In the genomic region with DNA sequence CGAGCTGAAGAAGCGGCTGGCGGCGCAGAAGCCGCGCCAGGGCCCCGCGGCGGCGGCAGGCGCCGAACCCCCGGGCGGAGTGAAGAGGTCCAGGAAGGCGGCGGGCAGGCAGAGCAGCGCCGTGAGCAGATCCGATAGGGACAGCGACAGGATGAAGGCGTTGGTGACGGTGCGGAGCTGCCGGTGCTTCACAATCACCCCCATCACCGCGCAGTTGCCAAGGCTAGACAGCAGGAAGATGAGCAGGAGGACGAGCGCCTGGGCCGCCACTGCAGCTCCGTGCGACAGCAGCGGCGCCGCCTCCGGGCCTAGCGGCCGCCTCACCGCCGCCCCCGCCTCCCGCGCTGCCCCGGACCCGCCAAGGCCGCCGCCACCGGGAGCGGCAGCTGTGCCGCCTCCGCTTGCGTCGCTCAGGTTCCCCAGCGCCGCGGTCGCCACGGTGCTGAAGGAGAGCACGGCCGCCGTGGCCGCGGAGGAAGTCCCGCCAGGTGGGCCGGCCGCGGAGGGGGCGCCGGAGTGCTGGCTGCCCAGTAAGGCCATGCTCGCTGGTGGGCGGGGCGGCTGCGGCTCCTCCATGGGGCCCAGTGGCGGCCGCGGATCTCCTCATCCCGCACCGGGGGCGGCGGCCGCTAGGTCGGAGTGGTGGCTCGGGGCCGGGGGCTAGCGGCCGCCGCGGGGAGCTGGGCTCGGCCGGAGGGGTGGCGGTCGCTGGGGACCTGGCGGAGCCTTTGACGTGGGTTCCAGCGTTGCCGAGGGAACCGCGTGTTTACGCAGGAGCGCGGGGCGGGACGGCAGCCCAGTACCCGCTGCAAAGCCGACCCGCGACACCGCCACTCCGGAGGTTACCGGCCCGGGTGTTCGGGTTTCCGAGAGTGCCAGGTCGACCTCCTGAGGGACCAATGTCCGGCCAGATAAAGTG, we compare ENCODE assay signal across 8 cellular contexts. TPM values are rescaled to one million over a fixed set of nuclear protein-coding genes. Genes with fewer than 3 reads are reported as not detected.
DNase-seq lines count a peak whose midpoint lies in the region; ATAC-seq, FAIRE-seq and TF ChIP-seq lines count a peak whose summit lies in the region.

Gene GPR135, minus strand, starts transcription at position 730 of the 919 bp plus-strand sequence. Its CDS starts 154 bp downstream, at position 576.

- in situ Hi-C loops in GM12878 (cut with MboI) = no loop called here
- in situ Hi-C loops in gastrocnemius medialis (cut with MboI; ENCODE audit: low sequenced_read_pairs in 4 of 4) = no loop called here

- DNase-seq in C1 segment of cervical spinal cord (lab: John Stamatoyannopoulos, UW) = peak in 11 of 14 donors; percentile 31 to 79 (median 51)
- DNase-seq in T-helper 2 cell treated with Interferon-gamma antibody and Interleukin-4, amounts not matched to agents 5 μg/mL and 100 μg/mL, for 36 hours (ENCODE audit: low spot score) = peak; percentile 59
- DNase-seq in GM12878 (ENCODE audit: low read depth, low spot score) = no peak
- peak; percentile 20 to 36 for DNase-seq in gastrocnemius medialis
- no peak for DNase-seq in NK-92 treated with Interleukin-12 subunit alpha and Interleukin-12 subunit beta, amount 100 ng/mL, for 24 hours (lab: John Stamatoyannopoulos, UW)

- peaks cover 9% of the 10 kb centered on the region for H3K27me3 Mint-ChIP-seq in T-helper 2 cell treated with Interferon-gamma antibody and Interleukin-4, amounts not matched to agents 5 μg/mL and 100 μg/mL, for 36 hours (ENCODE audit: low read depth)

- no peaks in the 10 kb centered on the region for H3K27me3 ChIP-seq in GM12878 (replicated peaks in 1 of 2; ENCODE audit: control insufficient read depth in 2 of 2, insufficient read depth in 2 of 2, low read length in 1 of 2)
- H3K27me3 ChIP-seq in iPS-18a (ENCODE audit: control insufficient read depth, insufficient read depth, low read length) = peaks cover 26% of the 10 kb centered on the region
- H3K27me3 ChIP-seq in gastrocnemius medialis = no peaks in the 10 kb centered on the region

- no peaks in the 10 kb centered on the region for H3K9me3 Mint-ChIP-seq in T-helper 2 cell treated with Interferon-gamma antibody and Interleukin-4, amounts not matched to agents 5 μg/mL and 100 μg/mL, for 36 hours

- TF ChIP-seq EP300 in GM12878 (IDR thresholded peaks at IDR 0.05; ENCODE audit: borderline replicate concordance in 1 of 2, control insufficient read depth in 1 of 2, low read depth in 2 of 2, low read length in 2 of 2) = no peak

- H3K27ac ChIP-seq in GM12878 (ENCODE audit: control insufficient read depth, insufficient read depth) (no peak within 1 kb of the TSS), iPS-18a (ENCODE audit: low read length) (no peak within 1 kb of the TSS), gastrocnemius medialis (peak within 1 kb of the TSS; percentile 36 to 57 (median 55))

- H3K9me3 ChIP-seq in GM12878 (replicated peaks; ENCODE audit: control insufficient read depth, insufficient read depth, low read length) (no peaks in the 10 kb centered on the region), iPS-18a (ENCODE audit: control insufficient read depth, low read depth, low read length) (no peaks in the 10 kb centered on the region), gastrocnemius medialis (no peaks in the 10 kb centered on the region)

- no peaks in the 10 kb centered on the region for H4K20me1 ChIP-seq in GM12878 (ENCODE audit: control insufficient read depth, insufficient read depth)

- TF ChIP-seq CTCF in GM12878 (IDR thresholded peaks at IDR 0.05 in 2 of 3, conservative IDR thresholded peaks at IDR 0.05 in 1 of 3; ENCODE audit: control insufficient read depth in 2 of 3, extremely low read depth in 1 of 3, insufficient read depth in 1 of 3, low read depth in 3 of 3, low read length in 3 of 3) (no peak), gastrocnemius medialis (IDR thresholded peaks at IDR 0.05 in 4 of 5, conservative IDR thresholded peaks at IDR 0.05 in 1 of 5) (peak in 1 of 5 experiments; percentile 11)

- SMC1A ChIA-PET in GM12878 (lab: Charles Lee; ENCODE audit: uncharacterized antibody, unreplicated experiment) = interaction anchor here (1.4 kb wide), 1 partner anchor 16 kb away, joined by 3 read pairs; no protein-coding TSS in a partner anchor

- WGBS in GM12878 (ENCODE audit: insufficient coverage, insufficient replicate concordance, low lambda C conversion rate, missing lambda C conversion rate) = 2% methylated on average over 80 of the region's 114 CpGs

- intact Hi-C loops in GM12878 (cut with micrococcal nuclease; ENCODE audit: unreplicated experiment) (no loop called here), gastrocnemius medialis (cut with DNase I; ENCODE audit: low total_unique reads) (loop anchor here (2.0 kb wide), 1 partner anchor 18 kb away; no protein-coding TSS in a partner anchor)

- H3K4me3 Mint-ChIP-seq in T-helper 2 cell treated with Interferon-gamma antibody and Interleukin-4, amounts not matched to agents 5 μg/mL and 100 μg/mL, for 36 hours = peak within 1 kb of the TSS; percentile 85

- H3K79me2 ChIP-seq in GM12878 (ENCODE audit: control insufficient read depth, insufficient read depth, low read length) = no peaks in the 10 kb centered on the region

- H3K4me1 Mint-ChIP-seq in T-helper 2 cell treated with Interferon-gamma antibody and Interleukin-4, amounts not matched to agents 5 μg/mL and 100 μg/mL, for 36 hours (ENCODE audit: low read depth) = peaks cover 6% of the 10 kb centered on the region

- H3K36me3 ChIP-seq in GM12878 (ENCODE audit: control insufficient read depth in 2 of 2, insufficient read depth in 2 of 2, low read length in 1 of 2) = no peaks in the 10 kb centered on the region; a peak in 1 of 4 replicates
- no peaks in the 10 kb centered on the region for H3K36me3 ChIP-seq in iPS-18a (ENCODE audit: control insufficient read depth, low read depth, low read length)
- H3K36me3 ChIP-seq in gastrocnemius medialis = no peaks in the 10 kb centered on the region

- peak within 1 kb of the TSS; percentile 97 for H3K4me2 ChIP-seq in GM12878 (ENCODE audit: control insufficient read depth, insufficient read depth)

- H3K9ac ChIP-seq in GM12878 (ENCODE audit: control insufficient read depth, insufficient read depth, low read length) = no peak within 1 kb of the TSS; the same call in 1 of the 2 replicates
- peak within 1 kb of the TSS; percentile 22 for H3K9ac ChIP-seq in iPS-18a (ENCODE audit: low read length)

- no peak for TF ChIP-seq POLR2A in GM12878 (IDR thresholded peaks at IDR 0.05; ENCODE audit: low read depth, low read length)
- TF ChIP-seq POLR2A in gastrocnemius medialis (IDR thresholded peaks at IDR 0.05) = peak in 1 of 2 donors; percentile 10

- no TSS peak for BruUV-seq in GM12878 (replicated peaks; lab: Mats Ljungman, UMichigan)

- POLR2A ChIA-PET in GM12878 (lab: Charles Lee) = interaction anchor here (1.9 kb wide), 1 partner anchor 19 kb away, joined by 6 read pairs; the partner anchor contains the start of genes JKAMP and L3HYPDH

- peak; percentile 67 for ATAC-seq in GM19395 (IDR thresholded peaks at IDR 0.05; ENCODE audit: unreplicated experiment)
- ATAC-seq in HG03520 (IDR thresholded peaks at IDR 0.05; ENCODE audit: unreplicated experiment) = peak; percentile 63
- ATAC-seq in GM12878 = peak; percentile 84
- ATAC-seq in gastrocnemius medialis = peak; percentile 73 to 77

- no peak for TF ChIP-seq RAD21 in GM12878 (IDR thresholded peaks at IDR 0.05; ENCODE audit: insufficient read depth, low read depth, low read length)

- RAD21 ChIA-PET in GM12878 (lab: Charles Lee; ENCODE audit: unreplicated experiment) = interaction anchor here (1.0 to 1.1 kb wide), 2 partner anchors 19 to 303 kb away, joined by 3 read pairs; partner anchors contain the start of genes JKAMP and L3HYPDH

- peak within 1 kb of the TSS; percentile 60 for H3K27ac Mint-ChIP-seq in T-helper 2 cell treated with Interferon-gamma antibody and Interleukin-4, amounts not matched to agents 5 μg/mL and 100 μg/mL, for 36 hours

- FAIRE-seq in GM12878 (lab: Jason Lieb, UNC) = peak; percentile 27

- H3K4me1 ChIP-seq in GM12878 (ENCODE audit: control insufficient read depth, insufficient read depth, low read length) = peaks cover 10% of the 10 kb centered on the region
- peaks cover 3% of the 10 kb centered on the region for H3K4me1 ChIP-seq in iPS-18a (ENCODE audit: control insufficient read depth, low read depth, low read length)
- peaks cover 5 to 6% of the 10 kb centered on the region in 2 donors for H3K4me1 ChIP-seq in gastrocnemius medialis

- H3K4me3 ChIP-seq in GM12878 (peak within 1 kb of the TSS; percentile 60; the same call in 1 of the 2 replicates), iPS-18a (ENCODE audit: low read length) (peak within 1 kb of the TSS; percentile 61), gastrocnemius medialis (peak within 1 kb of the TSS; percentile 53 to 81 (median 72))

- peaks cover 2% of the 10 kb centered on the region for H3K36me3 Mint-ChIP-seq in T-helper 2 cell treated with Interferon-gamma antibody and Interleukin-4, amounts not matched to agents 5 μg/mL and 100 μg/mL, for 36 hours (ENCODE audit: low read depth)

- H2AFZ ChIP-seq in GM12878 (ENCODE audit: control insufficient read depth, low read depth, low read length) = peak within 1 kb of the TSS; percentile 84

- CTCF ChIA-PET in GM12878 (lab: Yijun Ruan, JAX) = interaction anchor here (0.6 to 3.0 kb wide), 4 partner anchors 14 to 43 kb away, joined by 3 to 6 read pairs (median 4); partner anchors contain the start of genes JKAMP and L3HYPDH

TF ChIP-seq in GM12878, 131 proteins besides CTCF, POLR2A, EP300 and RAD21 (continues in another document):
- TF ChIP-seq MEF2A (IDR thresholded peaks at IDR 0.05; ENCODE audit: insufficient read depth, low read depth, low read length) (no peak), ESRRA (IDR thresholded peaks at IDR 0.05; ENCODE audit: low read length) (no peak), PAX5 (IDR thresholded peaks at IDR 0.05; ENCODE audit: borderline replicate concordance, low read depth, low read length) (no peak), ZZZ3 (IDR thresholded peaks at IDR 0.05; ENCODE audit: control insufficient read depth, insufficient read length, low read depth) (no peak)

RNA-seq across cellular contexts. Expression of gene GPR135, which starts in this region (rescaled TPM):
- total RNA-seq in GM12878 (2013; cell fraction: nucleolus; rRNA removed) = 15.3 and 15.7 TPM in 2 replicates
- total RNA-seq in GM12878 (2014; rRNA removed) (0.65 and 1.1 TPM in 2 replicates), GM12878 (2014; rRNA removed; fragmentation: Illumina TruSeq; extraction: Trizol) (0.89 and 1.1 TPM in 2 replicates), GM12878 (2021) (1.1 and 1.4 TPM in 2 replicates), gastrocnemius medialis (1 to 10 TPM; 1.6 to 3.8 (median 1.6) TPM)
- 0.10 TPM for polyA plus RNA-seq in GM12878 (2011; ENCODE audit: low read depth)
- polyA plus RNA-seq in GM12878 (2011; rRNA removed) (0.83 and 1.0 TPM in 2 replicates), GM12878 (2014; fragmentation: Illumina TruSeq; extraction: Trizol) (0.96 and 1.0 TPM in 2 replicates), GM12878 (2014; fragmentation: Nextera tagmentation; extraction: Ambion mirVana) (under 1 TPM; 0.11 to 0.16 TPM), GM12878 (2014; rRNA removed) (1.1 TPM in 2 replicates), GM12878 (2016; fragmentation: Nextera tagmentation; extraction: Ambion mirVana) (under 1 TPM; 0.28 to 0.32 TPM)
- polyA plus RNA-seq in GM12878 (2011; cell fraction: cytosol; rRNA removed) = 0.12 and 0.32 TPM in 2 replicates
- 5.0 and 5.7 TPM in 2 replicates for polyA plus RNA-seq in GM12878 (2011; cell fraction: nucleus; rRNA removed)
- polyA plus RNA-seq in GM12878 (2012) = 0.45 and 0.52 TPM in 2 replicates
- polyA minus RNA-seq in GM12878 (2011; rRNA and poly(A)+ RNA removed) = 0.95 and 1.8 TPM in 2 replicates
- 0.21 and 0.67 TPM in 2 replicates for polyA minus RNA-seq in GM12878 (2011; cell fraction: cytosol; rRNA and poly(A)+ RNA removed)
- 5.4 and 8.9 TPM in 2 replicates for polyA minus RNA-seq in GM12878 (2011; cell fraction: nucleus; rRNA and poly(A)+ RNA removed)

Comparison
In these comparisons a context has a peak if more than half of its experiments do, and no peak if none do; other contexts are left out.
1. DNase-seq: peak in C1 segment of cervical spinal cord (11 of 14), T-helper 2 cell treated with Interferon-gamma antibody and Interleukin-4, amounts not matched to agents 5 μg/mL and 100 μg/mL, for 36 hours (single experiment) and gastrocnemius medialis (2 of 2); none in GM12878 (single experiment) and NK-92 treated with Interleukin-12 subunit alpha and Interleukin-12 subunit beta, amount 100 ng/mL, for 24 hours (single experiment).
2. H3K27ac ChIP-seq: peak in gastrocnemius medialis (4 of 4); none in GM12878 (single experiment) and iPS-18a (single experiment).
3. Peak in every context shown above with its lines, with median percentiles within 50 percentile points of each other: ATAC-seq and H3K4me3 ChIP-seq.